Comparison of ENCODE assay signal across 24 cellular contexts in the genomic region with DNA sequence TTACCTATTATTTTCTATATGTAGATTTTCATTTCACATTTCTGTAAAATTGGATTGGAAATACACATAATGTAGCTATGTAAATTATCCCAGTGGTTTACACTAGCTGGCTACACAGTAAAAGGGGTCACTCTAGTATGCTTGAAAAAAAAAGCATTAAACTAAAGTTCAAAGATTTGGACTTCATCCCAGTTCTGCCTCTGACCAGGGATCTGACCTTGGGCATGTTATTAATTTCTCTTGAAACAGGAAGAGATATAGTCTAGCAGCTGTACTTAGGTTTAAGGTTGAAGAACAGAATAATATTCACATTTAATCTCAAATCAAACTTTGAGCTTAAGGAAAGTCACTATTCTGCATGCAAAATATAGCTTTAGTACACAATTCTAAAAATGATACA.
"Had no signal": no experiment of that assay in that cellular context is flagged by ENCODE, and none has a peak within 500 bp of the region (broad histone marks: within the 10 kb centered on the region; RNA-seq: fewer than 3 reads in every experiment).

No MANE protein-coding gene starts in this region.

- ATAC-seq: activated CD8-positive, alpha-beta T cell treated with anti-CD3 and anti-CD28 coated beads, Interleukin-2, amount 10 ng/mL, durations not matched to agents 7 days and 5 days; WTC11 had no signal

- H3K4me3 ChIP-seq: MG63, Peyer's patch, SJCRH30 had no signal

- H3K36me3 ChIP-seq: MG63, Peyer's patch, SJCRH30 had no signal

- H3K9me3 ChIP-seq: MG63, Peyer's patch, SJCRH30 had no signal

- DNase-seq: activated CD4-positive, alpha-beta T cell treated with anti-CD3 and anti-CD28 coated beads for 48 hours; activated CD4-positive, alpha-beta T cell treated with anti-CD3 and anti-CD28 coated beads, Interleukin-2, amount 50 U/mL, for 4 hours; activated CD4-positive, CD25-positive, alpha-beta regulatory T cell treated with anti-CD3 and anti-CD28 coated beads, Interleukin-2, amount 50 U/mL, for 72 hours; activated CD8-positive, alpha-beta memory T cell treated with anti-CD3 and anti-CD28 coated beads, Interleukin-2, amount 50 U/mL, for 48 hours; activated CD8-positive, alpha-beta T cell treated with anti-CD3 and anti-CD28 coated beads, Interleukin-2, amount 10 ng/mL, durations not matched to agents 7 days and 5 days; activated naive CD4-positive, alpha-beta T cell treated with anti-CD3 and anti-CD28 coated beads, Interleukin-2, amount 50 U/mL, for 16 hours; activated naive CD8-positive, alpha-beta T cell treated with anti-CD3 and anti-CD28 coated beads, Interleukin-2, amount 10 ng/mL, durations not matched to agents 7 days and 5 days; activated T-cell treated with anti-CD3 and anti-CD28 coated beads, Interleukin-2, amount 50 U/mL, for 1 hour; aorta; MG63; MV-4-11; NCI-H1092 treated with DMSO at 0.1 percent for 48 hours; NCI-H1436; NCI-H1694 treated with DMSO at 0.1 percent for 48 hours; NCI-H2029 treated with DMSO at 0.1 percent for 48 hours; NCI-H345; NCI-H510A; NCI-H526 treated with DMSO at 0.1 percent for 48 hours; NCI-H82; Peyer's patch; Right ventricle myocardium superior had no signal

- H3K27me3 ChIP-seq: MG63, Peyer's patch, SJCRH30 had no signal

- H3K27ac ChIP-seq: Peyer's patch, RWPE1, SJCRH30 had no signal
